ENCODE assay signal across 23 cellular contexts in the genomic region with DNA sequence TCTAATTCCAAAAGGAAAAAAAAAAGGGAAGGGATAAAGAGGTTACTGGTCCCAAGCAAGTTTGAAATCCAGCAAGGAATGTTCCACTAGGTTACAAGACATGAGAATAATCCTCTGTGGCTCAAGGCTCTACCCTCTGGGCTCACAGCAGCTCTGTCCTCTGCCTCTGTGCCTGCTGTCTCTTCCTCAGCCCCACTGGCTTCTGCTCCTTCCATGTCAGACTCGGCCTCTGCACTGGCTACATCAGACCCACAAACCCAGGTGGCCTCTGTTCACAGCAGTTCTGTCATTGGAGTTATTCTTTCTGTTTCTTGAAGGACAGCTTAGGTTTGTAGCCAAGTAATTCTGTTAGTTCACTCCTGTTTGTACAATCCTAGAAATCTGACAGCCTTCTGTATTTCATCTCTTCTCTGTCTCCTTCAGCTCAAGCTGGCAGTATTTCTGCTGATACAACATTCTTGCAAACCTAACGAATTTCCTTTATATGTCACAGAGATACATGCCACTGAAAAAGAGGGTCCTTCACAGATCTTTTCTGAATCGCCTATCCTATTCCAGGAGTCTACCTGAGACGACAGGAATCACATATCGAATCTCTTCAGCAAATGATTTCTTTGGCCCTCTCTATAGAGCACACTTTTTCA.
"Had no signal": no experiment of that assay in that cellular context is flagged by ENCODE, and none has a peak within 500 bp of the region (broad histone marks: within the 10 kb centered on the region; RNA-seq: fewer than 3 reads in every experiment).

No MANE protein-coding gene starts in this region.

- H3K4me3 Mint-ChIP-seq: activated T-cell treated with anti-CD3 and anti-CD28 coated beads, Interleukin-2, amount 50 U/mL, for 72 hours; naive thymus-derived CD8-positive, alpha-beta T cell; neural crest cell; stimulated activated naive CD8-positive, alpha-beta T cell treated with anti-CD3 and anti-CD28 coated beads, Interleukin-15, amount 100 ng/mL, for 72 hours had no signal

- H3K4me1 Mint-ChIP-seq: naive thymus-derived CD8-positive, alpha-beta T cell; neural crest cell; stimulated activated naive CD8-positive, alpha-beta T cell treated with anti-CD3 and anti-CD28 coated beads, Interleukin-15, amount 100 ng/mL, for 72 hours had no signal

- H3K27me3 ChIP-seq: colonic mucosa, gastroesophageal sphincter, spleen, upper lobe of left lung had no signal

- H3K36me3 ChIP-seq: colonic mucosa, gastroesophageal sphincter, spleen, upper lobe of left lung had no signal

- H3K27ac ChIP-seq: colonic mucosa, gastroesophageal sphincter, spleen, upper lobe of left lung had no signal

- H3K36me3 Mint-ChIP-seq: activated naive CD4-positive, alpha-beta T cell treated with anti-CD3 and anti-CD28 coated beads, Interleukin-2, amount 50 U/mL, for 72 hours; naive thymus-derived CD8-positive, alpha-beta T cell had no signal

- H3K4me3 ChIP-seq: colonic mucosa, gastroesophageal sphincter, spleen, upper lobe of left lung had no signal

- H3K27me3 Mint-ChIP-seq: naive thymus-derived CD8-positive, alpha-beta T cell; stimulated activated naive CD8-positive, alpha-beta T cell treated with anti-CD3 and anti-CD28 coated beads, Interleukin-15, amount 100 ng/mL, for 72 hours had no signal

- H3K27ac Mint-ChIP-seq: activated naive CD4-positive, alpha-beta T cell treated with anti-CD3 and anti-CD28 coated beads, Interleukin-2, amount 50 U/mL, for 72 hours; activated T-cell treated with anti-CD3 and anti-CD28 coated beads, Interleukin-2, amount 50 U/mL, for 72 hours; stimulated activated naive CD8-positive, alpha-beta T cell treated with anti-CD3 and anti-CD28 coated beads, Interleukin-15, amount 100 ng/mL, for 72 hours had no signal

- H3K9me3 Mint-ChIP-seq: neural crest cell had no signal

- H3K4me1 ChIP-seq: colonic mucosa, gastroesophageal sphincter, spleen, upper lobe of left lung had no signal

- ATAC-seq: activated naive CD4-positive, alpha-beta T cell treated with anti-CD3 and anti-CD28 coated beads, Interleukin-2, amount 50 U/mL, for 72 hours; activated T-cell treated with anti-CD3 and anti-CD28 coated beads, Interleukin-2, amount 50 U/mL, for 72 hours; gastroesophageal sphincter; left colon; naive thymus-derived CD8-positive, alpha-beta T cell; right cardiac atrium; stimulated activated naive CD8-positive, alpha-beta T cell treated with anti-CD3 and anti-CD28 coated beads, Interleukin-15, amount 100 ng/mL, for 72 hours had no signal

- FAIRE-seq: bronchial epithelial cell, keratinocyte had no signal

- DNase-seq: activated CD4-positive, alpha-beta T cell treated with anti-CD3 and anti-CD28 coated beads for 4 hours; activated CD4-positive, alpha-beta T cell treated with anti-CD3 and anti-CD28 coated beads, Interleukin-2, amount 50 U/mL, for 4 hours; activated naive CD4-positive, alpha-beta T cell; activated T-cell treated with anti-CD3 and anti-CD28 coated beads for 4 hours; activated T-cell treated with anti-CD3 and anti-CD28 coated beads, Interleukin-2, amount 50 U/mL, for 72 hours; colonic mucosa; effector CD8-positive, alpha-beta T cell; head of caudate nucleus; hippocampal formation; left colon; midbrain; naive thymus-derived CD8-positive, alpha-beta T cell; spleen; stimulated activated CD4-positive, alpha-beta T cell treated with anti-CD3 and anti-CD28 coated beads, Interleukin-2, amount 100 ng/mL, for 48 hours; stimulated activated naive CD8-positive, alpha-beta T cell treated with anti-CD3 and anti-CD28 coated beads, Interleukin-15, amount 100 ng/mL, for 72 hours; substantia nigra; upper lobe of left lung had no signal

- H3K9me3 ChIP-seq: colonic mucosa, gastroesophageal sphincter, spleen, upper lobe of left lung had no signal
